In the genomic region with DNA sequence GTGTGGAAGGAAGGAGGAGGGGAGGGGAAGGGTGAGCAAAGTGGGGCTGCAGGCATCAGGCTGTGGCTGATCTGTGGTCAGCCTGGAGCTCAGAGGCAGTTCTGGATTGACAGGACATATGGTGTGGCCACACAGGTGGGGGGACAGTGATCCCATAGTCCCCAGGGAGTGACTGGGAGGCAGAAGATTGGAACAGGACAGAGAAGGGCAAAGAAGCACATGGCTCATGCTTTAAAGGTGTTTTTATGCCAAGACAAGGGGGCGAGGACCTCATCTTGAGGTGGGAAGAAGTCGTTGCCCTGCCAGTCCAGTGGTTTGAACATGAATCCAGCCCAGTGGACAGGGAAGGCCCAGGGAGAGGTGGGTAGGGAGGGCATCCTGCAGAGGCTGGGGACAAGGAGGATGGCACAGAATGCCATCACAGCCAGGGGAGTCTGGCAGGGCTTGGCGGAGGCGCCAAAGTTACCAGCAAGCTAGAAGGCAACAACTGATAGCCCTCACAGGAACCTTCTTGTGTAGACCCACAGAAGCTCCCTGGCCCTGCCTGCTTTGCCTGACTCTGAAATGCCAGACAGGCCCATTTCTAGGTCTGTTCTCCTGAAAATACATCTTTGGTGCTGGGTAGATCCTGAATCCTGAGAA, we compare ENCODE assay signal across 14 cellular contexts. TPM values are rescaled to one million over a fixed set of nuclear protein-coding genes. Genes with fewer than 3 reads are reported as not detected.
DNase-seq lines count a peak whose midpoint lies in the region; ATAC-seq, FAIRE-seq and TF ChIP-seq lines count a peak whose summit lies in the region.
"Had no signal": no experiment of that assay in that cellular context is flagged by ENCODE, and none has a peak within 500 bp of the region (broad histone marks: within the 10 kb centered on the region; RNA-seq: fewer than 3 reads in every experiment).

No MANE protein-coding gene starts in this region.

- CTCF ChIA-PET in CD4-positive, alpha-beta memory T cell (lab: Charles Lee; ENCODE audit: partially characterized antibody): no interaction called here

- no peak overlapping the region for H3K27ac ChIP-seq in CD4-positive, alpha-beta memory T cell (ENCODE audit: low read depth, low read length)
- H3K27ac ChIP-seq in astrocyte (ENCODE audit: low read depth, low read length) (no peak overlapping the region), neural progenitor cell (no peak overlapping the region)

- no peaks in the 10 kb centered on the region for H3K27me3 Mint-ChIP-seq in CD4-positive, alpha-beta memory T cell
- H3K27me3 Mint-ChIP-seq in astrocyte (ENCODE audit: low read depth, unreplicated experiment) (no peaks in the 10 kb centered on the region), neural progenitor cell (ENCODE audit: insufficient read depth, low read depth) (peaks cover 2% of the 10 kb centered on the region)
- H3K27me3 Mint-ChIP-seq: dendritic cell treated with granulocyte-macrophage colony-stimulating factor and Interleukin-4, amounts not matched to agents 40 ng/mL and 50 ng/mL, for 4 days had no signal

- H3K4me1 Mint-ChIP-seq in CD4-positive, alpha-beta memory T cell: peaks cover 31 to 68% (median 48%) of the 10 kb centered on the region in 4 donors
- peaks cover 31% of the 10 kb centered on the region for H3K4me1 Mint-ChIP-seq in astrocyte (ENCODE audit: low read depth, unreplicated experiment)
- peaks cover 7% of the 10 kb centered on the region for H3K4me1 Mint-ChIP-seq in neural progenitor cell

- H3K4me3 Mint-ChIP-seq in CD4-positive, alpha-beta memory T cell: peak overlapping the region in 6 of 8 donors; percentile 25 to 63 (median 38)
- H3K4me3 Mint-ChIP-seq in astrocyte (ENCODE audit: unreplicated experiment): no peak overlapping the region
- H3K4me3 Mint-ChIP-seq in neural progenitor cell: peak overlapping the region; percentile 28
- H3K4me3 Mint-ChIP-seq: dendritic cell treated with granulocyte-macrophage colony-stimulating factor and Interleukin-4, amounts not matched to agents 40 ng/mL and 50 ng/mL, for 4 days had no signal

- intact Hi-C loops in CD4-positive, alpha-beta memory T cell (cut with micrococcal nuclease): no loop called here

- no peak for FAIRE-seq in astrocyte (lab: Jason Lieb, UNC)
- FAIRE-seq: GM19239 had no signal

- no peaks in the 10 kb centered on the region for H3K9me3 ChIP-seq in CD4-positive, alpha-beta memory T cell (ENCODE audit: control insufficient read depth in 1 of 2, low read length in 2 of 2)
- H3K9me3 ChIP-seq in astrocyte (ENCODE audit: insufficient read depth, low read depth, low read length) (no peaks in the 10 kb centered on the region), neural progenitor cell (ENCODE audit: low read depth) (no peaks in the 10 kb centered on the region)

- TF ChIP-seq CTCF in astrocyte (IDR thresholded peaks at IDR 0.05; ENCODE audit: insufficient read depth, low read depth, low read length): no peak
- no peak for TF ChIP-seq CTCF in neural progenitor cell (IDR thresholded peaks at IDR 0.05)

- H3K9me3 Mint-ChIP-seq in CD4-positive, alpha-beta memory T cell: peaks cover 0 to 3% (median 0%) of the 10 kb centered on the region in 8 donors
- H3K9me3 Mint-ChIP-seq in astrocyte (ENCODE audit: unreplicated experiment): no peaks in the 10 kb centered on the region
- H3K9me3 Mint-ChIP-seq in neural progenitor cell: no peaks in the 10 kb centered on the region
- H3K9me3 Mint-ChIP-seq: dendritic cell treated with granulocyte-macrophage colony-stimulating factor and Interleukin-4, amounts not matched to agents 40 ng/mL and 50 ng/mL, for 4 days had no signal

- peaks cover 12% of the 10 kb centered on the region for H3F3A ChIP-seq in neural progenitor cell (ENCODE audit: low read depth)

- peaks cover 26% of the 10 kb centered on the region for H3K36me3 ChIP-seq in CD4-positive, alpha-beta memory T cell (ENCODE audit: insufficient read depth, low read length)
- peaks cover 7% of the 10 kb centered on the region for H3K36me3 ChIP-seq in astrocyte (ENCODE audit: insufficient read depth, low read length)
- H3K36me3 ChIP-seq in neural progenitor cell: no peaks in the 10 kb centered on the region

- POLR2A ChIA-PET in CD4-positive, alpha-beta memory T cell (lab: Charles Lee; ENCODE audit: partially characterized antibody): interaction anchor here (0.6 to 1.7 kb wide), 3 partner anchors 33 to 492 kb away, joined by 3 to 7 read pairs (median 6); partner anchors contain the start of genes PSMD13 and TMEM80

- no peak for DNase-seq in CD4-positive, alpha-beta memory T cell
- DNase-seq in LHCN-M2 (ENCODE audit: low read depth) (peak; percentile 16), astrocyte (ENCODE audit: low read depth) (no peak), neural progenitor cell (ENCODE audit: low spot score) (no peak), cerebellar cortex (ENCODE audit: low spot score) (no peak)
- DNase-seq: C1 segment of cervical spinal cord; MV-4-11; NCI-H2171 treated with DMSO at 0.1 percent for 48 hours; stimulated activated CD4-positive, alpha-beta T cell treated with anti-CD3 and anti-CD28 coated beads, Interleukin-4, amount 100 ng/mL, for 4 hours had no signal

- H4K20me1 ChIP-seq in astrocyte (ENCODE audit: insufficient read depth, low read length): peaks cover 72% of the 10 kb centered on the region
- H4K20me1 ChIP-seq in neural progenitor cell (ENCODE audit: low read depth): peaks cover 13% of the 10 kb centered on the region

- ATAC-seq in HG03460 (IDR thresholded peaks at IDR 0.05; ENCODE audit: unreplicated experiment): no peak
- no peak for ATAC-seq in HG02885 (IDR thresholded peaks at IDR 0.05; ENCODE audit: poor library complexity, unreplicated experiment)

- H3K4me2 ChIP-seq in astrocyte (ENCODE audit: low read length) (no peak overlapping the region), neural progenitor cell (no peak overlapping the region)

- H3K27me3 ChIP-seq in CD4-positive, alpha-beta memory T cell (ENCODE audit: insufficient read depth, low read length): no peaks in the 10 kb centered on the region
- no peaks in the 10 kb centered on the region for H3K27me3 ChIP-seq in astrocyte (ENCODE audit: insufficient read depth, low read length)
- H3K27me3 ChIP-seq in neural progenitor cell: no peaks in the 10 kb centered on the region

- H3K4me1 ChIP-seq in CD4-positive, alpha-beta memory T cell (ENCODE audit: insufficient read depth, low read length): peaks cover 48% of the 10 kb centered on the region
- peaks cover 12% of the 10 kb centered on the region for H3K4me1 ChIP-seq in astrocyte (ENCODE audit: insufficient read depth, low read length)
- peaks cover 4% of the 10 kb centered on the region for H3K4me1 ChIP-seq in neural progenitor cell

- H3K9ac ChIP-seq in astrocyte (ENCODE audit: low read length): peak overlapping the region; percentile 20
- no peak overlapping the region for H3K9ac ChIP-seq in neural progenitor cell

- H3K27ac Mint-ChIP-seq in CD4-positive, alpha-beta memory T cell: peak overlapping the region in 6 of 7 donors; percentile 22 to 99 (median 58)
- no peak overlapping the region for H3K27ac Mint-ChIP-seq in astrocyte (ENCODE audit: unreplicated experiment)
- no peak overlapping the region for H3K27ac Mint-ChIP-seq in neural progenitor cell
- H3K27ac Mint-ChIP-seq: dendritic cell treated with granulocyte-macrophage colony-stimulating factor and Interleukin-4, amounts not matched to agents 40 ng/mL and 50 ng/mL, for 4 days had no signal

- H2AFZ ChIP-seq in astrocyte (ENCODE audit: low read depth, low read length) (no peak overlapping the region), neural progenitor cell (replicated peaks) (no peak overlapping the region)

- peaks cover 61% of the 10 kb centered on the region for H3K79me2 ChIP-seq in astrocyte (ENCODE audit: insufficient read depth, low read length)
- H3K79me2 ChIP-seq in neural progenitor cell (ENCODE audit: low read depth): peaks cover 23% of the 10 kb centered on the region

- peaks cover 10 to 49% of the 10 kb centered on the region in 2 donors for H3K36me3 Mint-ChIP-seq in CD4-positive, alpha-beta memory T cell
- H3K36me3 Mint-ChIP-seq in astrocyte (ENCODE audit: low read depth, unreplicated experiment) (peaks cover 18% of the 10 kb centered on the region), neural progenitor cell (no peaks in the 10 kb centered on the region)

- H3K4me3 ChIP-seq in CD4-positive, alpha-beta memory T cell (ENCODE audit: low read length in 2 of 2): no peak overlapping the region
- H3K4me3 ChIP-seq in astrocyte (ENCODE audit: insufficient read depth, low read depth, low read length) (no peak overlapping the region), neural progenitor cell (no peak overlapping the region)

RNA-seq across cellular contexts. Expression of gene BET1L, which starts 3.1 kb away (rescaled TPM):
- total RNA-seq in CD4-positive, alpha-beta memory T cell: 100 to 1,000 TPM; 122 to 129 TPM
- polyA plus RNA-seq in CD4-positive, alpha-beta memory T cell: 10 to 100 TPM; 61.9 to 64.5 TPM
- total RNA-seq in LHCN-M2 (2014; rRNA removed) (11.1 and 17.2 TPM in 2 replicates), astrocyte (73.2 and 81.6 TPM in 2 replicates), neural progenitor cell (ENCODE audit: low replicate concordance) (13.1 and 16.8 TPM in 2 replicates)
- polyA plus RNA-seq in LHCN-M2 (2012): 32.3 TPM

RNA-seq across cellular contexts. Expression of gene RIC8A, which starts 3.4 kb away (rescaled TPM):
- total RNA-seq in CD4-positive, alpha-beta memory T cell: 100 to 1,000 TPM in 1 of 2 experiments, 10 to 100 TPM in 1; 96.7 to 111 TPM
- polyA plus RNA-seq in CD4-positive, alpha-beta memory T cell: 100 to 1,000 TPM in 1 of 2 donors, 10 to 100 TPM in 1; 91.2 to 106 TPM
- total RNA-seq in LHCN-M2 (2014; rRNA removed): 152 and 183 TPM in 2 replicates
- polyA plus RNA-seq in LHCN-M2 (2012): 160 TPM
- 157 TPM in 2 replicates for total RNA-seq in astrocyte
- total RNA-seq in neural progenitor cell (ENCODE audit: low replicate concordance): 45.0 and 67.2 TPM in 2 replicates

RNA-seq across cellular contexts. Expression of gene SCGB1C1, which starts 11.2 kb away (rescaled TPM):
- total RNA-seq in CD4-positive, alpha-beta memory T cell: not detected
- not detected for polyA plus RNA-seq in CD4-positive, alpha-beta memory T cell
- total RNA-seq in LHCN-M2 (2014; rRNA removed): not detected in 2 replicates
- polyA plus RNA-seq in LHCN-M2 (2012): not detected
- not detected in 2 replicates for total RNA-seq in astrocyte
- total RNA-seq in neural progenitor cell (ENCODE audit: low replicate concordance): not detected in 2 replicates
- total RNA-seq: H4 had no signal

RNA-seq across cellular contexts. Expression of gene SIRT3, which starts 32.1 kb away (rescaled TPM):
- total RNA-seq in CD4-positive, alpha-beta memory T cell: 10 to 100 TPM; 26.5 to 30.7 TPM
- 10 to 100 TPM; 11.2 to 11.6 TPM for polyA plus RNA-seq in CD4-positive, alpha-beta memory T cell
- total RNA-seq in LHCN-M2 (2014; rRNA removed) (7.9 and 8.6 TPM in 2 replicates), astrocyte (10.9 and 12.0 TPM in 2 replicates), neural progenitor cell (ENCODE audit: low replicate concordance) (22.4 and 22.6 TPM in 2 replicates)
- polyA plus RNA-seq in LHCN-M2 (2012): 9.6 TPM

RNA-seq across cellular contexts. Expression of gene PSMD13, which starts 32.7 kb away (rescaled TPM):
- total RNA-seq in CD4-positive, alpha-beta memory T cell: 100 to 1,000 TPM in 1 of 2 experiments, 10 to 100 TPM in 1; 99.9 to 107 TPM
- polyA plus RNA-seq in CD4-positive, alpha-beta memory T cell: 100 to 1,000 TPM; 179 to 247 TPM
- 122 and 135 TPM in 2 replicates for total RNA-seq in LHCN-M2 (2014; rRNA removed)
- 171 TPM for polyA plus RNA-seq in LHCN-M2 (2012)
- total RNA-seq in astrocyte: 131 and 137 TPM in 2 replicates
- total RNA-seq in neural progenitor cell (ENCODE audit: low replicate concordance): 90.6 and 106 TPM in 2 replicates

Comparison
In these comparisons a context has a peak if more than half of its experiments do, and no peak if none do; other contexts are left out.
1. H3K27ac Mint-ChIP-seq: peak in CD4-positive, alpha-beta memory T cell (6 of 7); none in astrocyte (single experiment) and neural progenitor cell (single experiment).